Comparison of ENCODE assay signal across 17 cellular contexts in genomic region chr3:3165650-3166049, GRCh38. TPM values are rescaled to one million over a fixed set of nuclear protein-coding genes. Genes with fewer than 3 reads are reported as not detected.
"Had no signal": no experiment of that assay in that cellular context is flagged by ENCODE, and none has a peak within 500 bp of the region (broad histone marks: within the 10 kb centered on the region; RNA-seq: fewer than 3 reads in every experiment).

No MANE protein-coding gene starts in this region.

- H3K27ac ChIP-seq: ascending aorta, coronary artery, left lung, prostate gland, right atrium auricular region, SK-N-MC, tibial nerve had no signal

- H3K27me3 ChIP-seq: ascending aorta, left lung, right atrium auricular region, tibial nerve had no signal

- H3K4me3 ChIP-seq: ascending aorta, coronary artery, left lung, prostate gland, right atrium auricular region, SK-N-MC, tibial nerve had no signal

- H3K9me3 ChIP-seq: ascending aorta, left lung, prostate gland, right atrium auricular region had no signal

- H3K27me3 Mint-ChIP-seq: activated B cell treated with CpG ODN at 0.5 μM for 24 hours; stimulated activated naive CD8-positive, alpha-beta T cell treated with anti-CD3 and anti-CD28 coated beads, Interleukin-15, Interleukin-2, amounts not matched to agents 100 ng/mL and 50 ng/mL, for 24 hours had no signal

- H3K4me1 ChIP-seq: ascending aorta, left lung, prostate gland, right atrium auricular region had no signal

- H3K4me3 Mint-ChIP-seq: activated B cell treated with CpG ODN at 0.5 μM for 24 hours; stimulated activated naive CD8-positive, alpha-beta T cell treated with anti-CD3 and anti-CD28 coated beads, Interleukin-15, Interleukin-2, amounts not matched to agents 100 ng/mL and 50 ng/mL, for 24 hours had no signal

- H3K27ac Mint-ChIP-seq: activated B cell treated with CpG ODN at 0.5 μM for 24 hours had no signal

- ATAC-seq: left lung had no signal

- DNase-seq: activated B cell treated with CpG ODN at 0.5 μM for 24 hours; activated gamma-delta T cell treated with Interleukin-2 at 50 U/mL for 16 hours; head of caudate nucleus; left lung; stimulated activated CD4-positive, alpha-beta T cell treated with anti-CD3 and anti-CD28 coated beads, Interleukin-12 subunit alpha, Interleukin-12 subunit beta, amount 100 ng/mL, for 4 hours; stimulated activated CD8-positive, alpha-beta memory T cell treated with anti-CD3 and anti-CD28 coated beads, Interleukin-4, amount 100 ng/mL, for 48 hours had no signal

- H3K9me3 Mint-ChIP-seq: activated B cell treated with CpG ODN at 0.5 μM for 24 hours; stimulated activated naive CD8-positive, alpha-beta T cell treated with anti-CD3 and anti-CD28 coated beads, Interleukin-15, Interleukin-2, amounts not matched to agents 100 ng/mL and 50 ng/mL, for 24 hours had no signal

- H3K4me1 Mint-ChIP-seq: activated B cell treated with CpG ODN at 0.5 μM for 24 hours had no signal

RNA-seq across cellular contexts. Expression of gene IL5RA, which starts 55.5 kb away (rescaled TPM):
- total RNA-seq: activated B cell treated with CpG ODN at 0.5 μM for 24 hours, ascending aorta, kidney epithelial cell, lung microvascular endothelial cell, myocyte, osteocyte had no signal
